In genomic region chr14:32657081-32657480, GRCh38 we compare ENCODE assay signal across 9 cellular contexts.
DNase-seq lines count a peak whose midpoint lies in the region; ATAC-seq lines count a peak whose summit lies in the region.
"Had no signal": no experiment of that assay in that cellular context is flagged by ENCODE, and none has a peak within 500 bp of the region (broad histone marks: within the 10 kb centered on the region; RNA-seq: fewer than 3 reads in every experiment).

No MANE protein-coding gene starts in this region.

- H3K4me3 Mint-ChIP-seq in stimulated activated naive CD8-positive, alpha-beta T cell treated with anti-CD3 and anti-CD28 coated beads, Interleukin-15, amount 100 ng/mL, for 72 hours = no peak overlapping the region
- no peak overlapping the region for H3K4me3 Mint-ChIP-seq in activated CD8-positive, alpha-beta T cell treated with anti-CD3 and anti-CD28 coated beads, Interleukin-2, amount 10 ng/mL, durations not matched to agents 7 days and 5 days
- H3K4me3 Mint-ChIP-seq: activated naive CD4-positive, alpha-beta T cell treated with anti-CD3 and anti-CD28 coated beads, Interleukin-2, amount 50 U/mL, for 24 hours; IgD-negative memory B cell had no signal

- H3K27ac ChIP-seq in substantia nigra (ENCODE audit: low read depth, low read length, poor library complexity, severe bottlenecking) = peak overlapping the region; percentile 59

- peak; percentile 63 for ATAC-seq in GM21390 (IDR thresholded peaks at IDR 0.05; ENCODE audit: unreplicated experiment)
- ATAC-seq in stimulated activated naive CD8-positive, alpha-beta T cell treated with anti-CD3 and anti-CD28 coated beads, Interleukin-15, amount 100 ng/mL, for 72 hours = no peak
- no peak for ATAC-seq in activated CD8-positive, alpha-beta T cell treated with anti-CD3 and anti-CD28 coated beads, Interleukin-2, amount 10 ng/mL, durations not matched to agents 7 days and 5 days

- H3K9me3 Mint-ChIP-seq in stimulated activated naive CD8-positive, alpha-beta T cell treated with anti-CD3 and anti-CD28 coated beads, Interleukin-15, amount 100 ng/mL, for 72 hours = no peaks in the 10 kb centered on the region
- no peaks in the 10 kb centered on the region for H3K9me3 Mint-ChIP-seq in activated CD8-positive, alpha-beta T cell treated with anti-CD3 and anti-CD28 coated beads, Interleukin-2, amount 10 ng/mL, durations not matched to agents 7 days and 5 days (ENCODE audit: insufficient read depth)
- H3K9me3 Mint-ChIP-seq: activated naive CD4-positive, alpha-beta T cell treated with anti-CD3 and anti-CD28 coated beads, Interleukin-2, amount 50 U/mL, for 24 hours; IgD-negative memory B cell had no signal

- H3K27ac Mint-ChIP-seq in stimulated activated naive CD8-positive, alpha-beta T cell treated with anti-CD3 and anti-CD28 coated beads, Interleukin-15, amount 100 ng/mL, for 72 hours = no peak overlapping the region
- no peak overlapping the region for H3K27ac Mint-ChIP-seq in activated CD8-positive, alpha-beta T cell treated with anti-CD3 and anti-CD28 coated beads, Interleukin-2, amount 10 ng/mL, durations not matched to agents 7 days and 5 days
- H3K27ac Mint-ChIP-seq: activated naive CD4-positive, alpha-beta T cell treated with anti-CD3 and anti-CD28 coated beads, Interleukin-2, amount 50 U/mL, for 24 hours; IgD-negative memory B cell had no signal

- H3K36me3 Mint-ChIP-seq in activated CD8-positive, alpha-beta T cell treated with anti-CD3 and anti-CD28 coated beads, Interleukin-2, amount 10 ng/mL, durations not matched to agents 7 days and 5 days (ENCODE audit: low read depth) = no peaks in the 10 kb centered on the region
- H3K36me3 Mint-ChIP-seq: activated naive CD4-positive, alpha-beta T cell treated with anti-CD3 and anti-CD28 coated beads, Interleukin-2, amount 50 U/mL, for 24 hours; IgD-negative memory B cell had no signal

- CTCF ChIA-PET in activated CD8-positive, alpha-beta T cell treated with anti-CD3 and anti-CD28 coated beads, Interleukin-2, amount 10 ng/mL, durations not matched to agents 7 days and 5 days (lab: Charles Lee) = no interaction called here

- H3K4me1 Mint-ChIP-seq in stimulated activated naive CD8-positive, alpha-beta T cell treated with anti-CD3 and anti-CD28 coated beads, Interleukin-15, amount 100 ng/mL, for 72 hours = no peaks in the 10 kb centered on the region
- H3K4me1 Mint-ChIP-seq in activated CD8-positive, alpha-beta T cell treated with anti-CD3 and anti-CD28 coated beads, Interleukin-2, amount 10 ng/mL, durations not matched to agents 7 days and 5 days (ENCODE audit: low read depth) = no peaks in the 10 kb centered on the region
- H3K4me1 Mint-ChIP-seq: activated naive CD4-positive, alpha-beta T cell treated with anti-CD3 and anti-CD28 coated beads, Interleukin-2, amount 50 U/mL, for 24 hours; IgD-negative memory B cell had no signal

- intact Hi-C loops in head of caudate nucleus (cut with DNase I) = no loop called here

- POLR2A ChIA-PET in activated CD8-positive, alpha-beta T cell treated with anti-CD3 and anti-CD28 coated beads, Interleukin-2, amount 10 ng/mL, durations not matched to agents 7 days and 5 days (lab: Charles Lee) = no interaction called here

- no peaks in the 10 kb centered on the region for H3K27me3 Mint-ChIP-seq in stimulated activated naive CD8-positive, alpha-beta T cell treated with anti-CD3 and anti-CD28 coated beads, Interleukin-15, amount 100 ng/mL, for 72 hours
- H3K27me3 Mint-ChIP-seq in activated CD8-positive, alpha-beta T cell treated with anti-CD3 and anti-CD28 coated beads, Interleukin-2, amount 10 ng/mL, durations not matched to agents 7 days and 5 days (ENCODE audit: low read depth) = no peaks in the 10 kb centered on the region
- H3K27me3 Mint-ChIP-seq: activated naive CD4-positive, alpha-beta T cell treated with anti-CD3 and anti-CD28 coated beads, Interleukin-2, amount 50 U/mL, for 24 hours; IgD-negative memory B cell had no signal

- peak; percentile 79 for DNase-seq in NOMO-1 treated with dmso at 0.1 percent for 144 hours (lab: John Stamatoyannopoulos, UW; ENCODE audit: unreplicated experiment)
- peak in 37 of 42 donors; percentile 6 to 83 (median 46) for DNase-seq in head of caudate nucleus
- peak in 40 of 49 donors; percentile 1 to 72 (median 24) for DNase-seq in substantia nigra (lab: John Stamatoyannopoulos, UW)
- DNase-seq in stimulated activated naive CD8-positive, alpha-beta T cell treated with anti-CD3 and anti-CD28 coated beads, Interleukin-15, amount 100 ng/mL, for 72 hours = no peak
- no peak for DNase-seq in NCI-H526 (lab: John Stamatoyannopoulos, UW)
- DNase-seq in activated CD8-positive, alpha-beta T cell treated with anti-CD3 and anti-CD28 coated beads, Interleukin-2, amount 10 ng/mL, durations not matched to agents 7 days and 5 days = no peak

Comparison
In these comparisons a context has a peak if more than half of its experiments do, and no peak if none do; other contexts are left out.
1. DNase-seq: peak in NOMO-1 treated with dmso at 0.1 percent for 144 hours (single experiment), head of caudate nucleus (37 of 42) and substantia nigra (40 of 49); none in stimulated activated naive CD8-positive, alpha-beta T cell treated with anti-CD3 and anti-CD28 coated beads, Interleukin-15, amount 100 ng/mL, for 72 hours (0 of 2), NCI-H526 (0 of 2) and activated CD8-positive, alpha-beta T cell treated with anti-CD3 and anti-CD28 coated beads, Interleukin-2, amount 10 ng/mL, durations not matched to agents 7 days and 5 days (single experiment).